Comparison of ENCODE assay signal across 15 cellular contexts in genomic region chr2:69067026-69067630, GRCh38. TPM values are rescaled to one million over a fixed set of nuclear protein-coding genes. Genes with fewer than 3 reads are reported as not detected.
A peak's percentile ranks its signal among the peaks of the same experiment; 100 is the strongest.
DNase-seq lines count a peak whose midpoint lies in the region; ATAC-seq, FAIRE-seq and TF ChIP-seq lines count a peak whose summit lies in the region.
"Had no signal": no experiment of that assay in that cellular context is flagged by ENCODE, and none has a peak within 500 bp of the region (broad histone marks: within the 10 kb centered on the region; RNA-seq: fewer than 3 reads in every experiment).

No MANE protein-coding gene starts in this region.

- H3K36me3 ChIP-seq in mammary epithelial cell (ENCODE audit: insufficient read depth, low read length) (peaks cover 4% of the 10 kb centered on the region), heart right ventricle (peaks cover 0 to 8% (median 0%) of the 10 kb centered on the region in 9 donors), rectal smooth muscle tissue (ENCODE audit: control insufficient read depth, insufficient read depth, low read length) (no peaks in the 10 kb centered on the region)

- peak; percentile 76 for FAIRE-seq in A549 (lab: Jason Lieb, UNC)

- no TSS peak for BruUV-seq in mammary epithelial cell (replicated peaks; lab: Mats Ljungman, UMichigan)

- no peaks in the 10 kb centered on the region for H3K4me1 Mint-ChIP-seq in activated naive CD8-positive, alpha-beta T cell treated with anti-CD3 and anti-CD28 coated beads, Interleukin-2, amount 50 U/mL, for 24 hours
- H3K4me1 Mint-ChIP-seq: CD4-positive, CD25-positive, alpha-beta regulatory T cell had no signal

- 89% methylated on average over 2 of the region's 2 CpGs for WGBS in A549 (ENCODE audit: missing lambda C conversion rate)
- 91% methylated on average over 2 of the region's 2 CpGs for WGBS in mammary epithelial cell (ENCODE audit: low coverage, missing lambda C conversion rate)
- 60 to 69% methylated on average over 2 of the region's 2 CpGs for WGBS in heart right ventricle, 2 donors

- TF ChIP-seq EP300 in A549 (IDR thresholded peaks at IDR 0.05) = no peak

- H3K9me3 ChIP-seq in A549 (peaks cover 3% of the 10 kb centered on the region; the same call in 1 of the 3 replicates), mammary epithelial cell (replicated peaks; ENCODE audit: insufficient read depth, low read length) (no peaks in the 10 kb centered on the region), heart right ventricle (peaks cover 0 to 11% (median 0%) of the 10 kb centered on the region in 11 donors)

- H3K4me3 Mint-ChIP-seq in activated naive CD8-positive, alpha-beta T cell treated with anti-CD3 and anti-CD28 coated beads, Interleukin-2, amount 50 U/mL, for 24 hours = no peak overlapping the region
- H3K4me3 Mint-ChIP-seq: CD4-positive, CD25-positive, alpha-beta regulatory T cell had no signal

- no peaks in the 10 kb centered on the region for H3K79me2 ChIP-seq in mammary epithelial cell (ENCODE audit: insufficient read depth, low read length)

- H4K20me1 ChIP-seq in mammary epithelial cell (ENCODE audit: insufficient read depth, low read length) = no peaks in the 10 kb centered on the region

- TF ChIP-seq CTCF in A549 (IDR thresholded peaks at IDR 0.05) = no peak
- TF ChIP-seq CTCF in mammary epithelial cell (conservative IDR thresholded peaks at IDR 0.05 in 1 of 2, IDR thresholded peaks at IDR 0.05 in 1 of 2; ENCODE audit: extremely low read depth in 1 of 2, insufficient read depth in 1 of 2, low read depth in 1 of 2, low read length in 2 of 2) = no peak
- no peak for TF ChIP-seq CTCF in heart right ventricle (IDR thresholded peaks at IDR 0.05)

- POLR2A ChIA-PET in A549 (lab: Yijun Ruan, JAX) = no interaction called here

- H3K4me1 ChIP-seq in A549 = peaks cover 13% of the 10 kb centered on the region
- H3K4me1 ChIP-seq in mammary epithelial cell (ENCODE audit: insufficient read depth, low read length) = peaks cover 16% of the 10 kb centered on the region
- peaks cover 0 to 32% (median 15%) of the 10 kb centered on the region in 9 donors for H3K4me1 ChIP-seq in heart right ventricle
- H3K4me1 ChIP-seq in rectal smooth muscle tissue (ENCODE audit: control insufficient read depth, insufficient read depth, low read length) = peaks cover 5% of the 10 kb centered on the region

- no peak overlapping the region for H3K4me3 ChIP-seq in A549
- no peak overlapping the region for H3K4me3 ChIP-seq in mammary epithelial cell (replicated peaks in 1 of 3; ENCODE audit: insufficient read depth in 1 of 3, low read depth in 2 of 3, low read length in 3 of 3)
- H3K4me3 ChIP-seq in heart right ventricle = no peak overlapping the region
- H3K4me3 ChIP-seq in rectal smooth muscle tissue (ENCODE audit: low read length) = no peak overlapping the region
- H3K4me3 ChIP-seq: PC-9 had no signal

- dilution Hi-C loops in mammary epithelial cell (cut with HindIII; ENCODE audit: low sequenced_read_pairs) = no loop called here

- H3K4me2 ChIP-seq in A549 = no peak overlapping the region
- H3K4me2 ChIP-seq in mammary epithelial cell (ENCODE audit: insufficient read depth, low read depth, low read length) = peak overlapping the region; percentile 71
- H3K4me2 ChIP-seq: PC-9 had no signal

- no peak for ATAC-seq in A549
- peak in 6 of 8 donors; percentile 25 to 64 (median 56) for ATAC-seq in heart right ventricle
- no peak for ATAC-seq in activated naive CD8-positive, alpha-beta T cell treated with anti-CD3 and anti-CD28 coated beads, Interleukin-2, amount 50 U/mL, for 24 hours
- no peak for ATAC-seq in GM21576 (IDR thresholded peaks at IDR 0.05; ENCODE audit: unreplicated experiment)
- ATAC-seq in HG03442 (IDR thresholded peaks at IDR 0.05; ENCODE audit: unreplicated experiment) = no peak

- CTCF ChIA-PET in A549 (lab: Yijun Ruan, JAX) (interaction anchor here (0.6 to 1.0 kb wide), 3 partner anchors 10 to 605 kb away, joined by 3 read pairs; no protein-coding TSS in a partner anchor), mammary epithelial cell (lab: Charles Lee; ENCODE audit: low non-redundant PET) (no interaction called here)

- intact Hi-C loops in mammary epithelial cell (cut with micrococcal nuclease) = no loop called here
- intact Hi-C loops in heart right ventricle (cut with DNase I) = loop anchor here in 1 of 10 donors (5.0 kb wide), 1 partner anchor 95 kb away; no protein-coding TSS in a partner anchor

- peaks cover 21% of the 10 kb centered on the region for H3K27me3 Mint-ChIP-seq in activated naive CD8-positive, alpha-beta T cell treated with anti-CD3 and anti-CD28 coated beads, Interleukin-2, amount 50 U/mL, for 24 hours

- H3K36me3 Mint-ChIP-seq in activated naive CD8-positive, alpha-beta T cell treated with anti-CD3 and anti-CD28 coated beads, Interleukin-2, amount 50 U/mL, for 24 hours (ENCODE audit: low read depth) = no peaks in the 10 kb centered on the region
- H3K36me3 Mint-ChIP-seq: CD4-positive, CD25-positive, alpha-beta regulatory T cell had no signal

- H3K9ac ChIP-seq in mammary epithelial cell (ENCODE audit: insufficient read depth, low read length) (no peak overlapping the region), rectal smooth muscle tissue (ENCODE audit: low read length) (no peak overlapping the region)

- DNase-seq in A549 (ENCODE audit: low read depth in 1 of 2, low spot score in 1 of 2) (no peak), mammary epithelial cell (no peak), heart right ventricle (no peak)
- DNase-seq in stimulated activated CD4-positive, alpha-beta T cell treated with anti-CD3 and anti-CD28 coated beads, Interleukin-4, amount 100 ng/mL, for 1 hour = no peak
- DNase-seq in activated naive CD8-positive, alpha-beta T cell treated with anti-CD3 and anti-CD28 coated beads, Interleukin-2, amount 50 U/mL, for 24 hours = no peak
- DNase-seq: AML-193; CD4-positive, CD25-positive, alpha-beta regulatory T cell; DMS53; NCI-H1436 treated with DMSO at 0.1 percent for 48 hours; NCI-H2081; NCI-H748 treated with DMSO at 0.1 percent for 48 hours; PC-9 had no signal

- H3K27ac Mint-ChIP-seq in activated naive CD8-positive, alpha-beta T cell treated with anti-CD3 and anti-CD28 coated beads, Interleukin-2, amount 50 U/mL, for 24 hours = no peak overlapping the region
- H3K27ac Mint-ChIP-seq: CD4-positive, CD25-positive, alpha-beta regulatory T cell had no signal

- no peak for TF ChIP-seq POLR2A in A549 (IDR thresholded peaks at IDR 0.05; ENCODE audit: low read length)

- H2AFZ ChIP-seq in mammary epithelial cell (ENCODE audit: low read depth, low read length) = no peak overlapping the region
- H2AFZ ChIP-seq: PC-9 had no signal

- H3K9me3 Mint-ChIP-seq in activated naive CD8-positive, alpha-beta T cell treated with anti-CD3 and anti-CD28 coated beads, Interleukin-2, amount 50 U/mL, for 24 hours = peaks cover 7% of the 10 kb centered on the region

- H3K27ac ChIP-seq in A549 (no peak overlapping the region), mammary epithelial cell (ENCODE audit: insufficient read depth, low read depth, low read length) (no peak overlapping the region), heart right ventricle (peak overlapping the region in 9 of 10 donors; percentile 33 to 68 (median 62)), rectal smooth muscle tissue (ENCODE audit: low read depth, low read length) (peak overlapping the region; percentile 45)
- H3K27ac ChIP-seq: PC-9 had no signal

- in situ Hi-C loops in mammary epithelial cell (cut with MboI; ENCODE audit: low sequenced_read_pairs in 2 of 2) = no loop called here

- TF ChIP-seq RAD21 in A549 (conservative IDR thresholded peaks at IDR 0.05 in 1 of 2, IDR thresholded peaks at IDR 0.05 in 1 of 2) = no peak

- H3K27me3 ChIP-seq in mammary epithelial cell (ENCODE audit: insufficient read depth, low read length) (no peaks in the 10 kb centered on the region), heart right ventricle (no peaks in the 10 kb centered on the region), rectal smooth muscle tissue (ENCODE audit: control insufficient read depth, insufficient read depth, low read length) (no peaks in the 10 kb centered on the region)

TF ChIP-seq in A549, 52 proteins besides CTCF, POLR2A, EP300 and RAD21 (continues in another document):
- no peak for TF ChIP-seq CBX2 (IDR thresholded peaks at IDR 0.05; ENCODE audit: borderline replicate concordance, low read depth)
- TF ChIP-seq HOXB13 (CRISPR knock-in tag; IDR thresholded peaks at IDR 0.05; ENCODE audit: low read depth) = no peak
- no peak for TF ChIP-seq MAZ (IDR thresholded peaks at IDR 0.05; ENCODE audit: borderline replicate concordance, low read depth, low read length)
- no peak for TF ChIP-seq ZSCAN20 (CRISPR knock-in tag; IDR thresholded peaks at IDR 0.05)
- TF ChIP-seq EHMT2 (IDR thresholded peaks at IDR 0.05; ENCODE audit: low read depth) = no peak
- TF ChIP-seq KDM5A (IDR thresholded peaks at IDR 0.05) = no peak
- no peak for TF ChIP-seq E2F6 (IDR thresholded peaks at IDR 0.05; ENCODE audit: borderline replicate concordance, low read depth)
- no peak for TF ChIP-seq KDM1A (IDR thresholded peaks at IDR 0.05; ENCODE audit: low read depth)
- no peak for TF ChIP-seq BCL3 (IDR thresholded peaks at IDR 0.05)
- no peak for TF ChIP-seq JUN (IDR thresholded peaks at IDR 0.05)

RNA-seq across cellular contexts. Expression of gene ANTXR1, which starts 54.1 kb away (rescaled TPM):
- polyA plus RNA-seq in A549 (2011; rRNA removed) (150 and 161 TPM in 2 replicates), A549 (2017; fragmentation: RNase III; extraction: RNeasy Plus Mini Kit Qiagen cat#74134 plus additional on column Dnase treatment) (192 to 194 TPM (median 192 TPM) in 3 replicates), mammary epithelial cell (26.5 TPM), heart right ventricle (10 to 100 TPM in 1 of 2 donors, 1 to 10 TPM in 1; 8.9 to 26.7 TPM)
- polyA plus RNA-seq in A549 (2012; cell fraction: cytosol; rRNA removed) = 122 and 157 TPM in 2 replicates
- 116 and 163 TPM in 2 replicates for polyA plus RNA-seq in A549 (2012; cell fraction: nucleus; rRNA removed)
- 99.9 and 120 TPM in 2 replicates for polyA minus RNA-seq in A549 (2011; rRNA and poly(A)+ RNA removed)
- total RNA-seq in mammary epithelial cell (10 to 100 TPM; 23.3 to 41.3 TPM), heart right ventricle (10 to 100 TPM; 19.0 to 33.1 (median 24.1) TPM)
- polyA minus RNA-seq in mammary epithelial cell = 10.3 TPM
- total RNA-seq: CD4-positive, CD25-positive, alpha-beta regulatory T cell had no signal
- polyA plus RNA-seq: CD4-positive, CD25-positive, alpha-beta regulatory T cell had no signal

Comparison
In these comparisons a context has a peak if more than half of its experiments do, and no peak if none do; other contexts are left out.
1. ATAC-seq: peak in heart right ventricle (6 of 8); none in A549 (0 of 2), activated naive CD8-positive, alpha-beta T cell treated with anti-CD3 and anti-CD28 coated beads, Interleukin-2, amount 50 U/mL, for 24 hours (single experiment), GM21576 (single experiment) and HG03442 (single experiment).
2. H3K27ac ChIP-seq: peak in heart right ventricle (9 of 10) and rectal smooth muscle tissue (single experiment); none in A549 (0 of 2) and mammary epithelial cell (single experiment).